In genomic region chr2:177741866-177742265, GRCh38 we compare ENCODE assay signal across 4 cellular contexts.
"Had no signal": no experiment of that assay in that cellular context is flagged by ENCODE, and none has a peak within 500 bp of the region (broad histone marks: within the 10 kb centered on the region; RNA-seq: fewer than 3 reads in every experiment).

No MANE protein-coding gene starts in this region.

- H3K4me3 Mint-ChIP-seq: GM23338, H9 had no signal

- H3K27ac Mint-ChIP-seq: GM23338, H9 had no signal

- H3K9me3 Mint-ChIP-seq: GM23338, H9 had no signal

- DNase-seq: H9, HCEC 1CT, IMR-90 had no signal

- H3K4me3 ChIP-seq: GM23338 had no signal

- H3K4me1 Mint-ChIP-seq: GM23338, H9 had no signal
